ENCODE assay signal across 23 cellular contexts in the genomic region with DNA sequence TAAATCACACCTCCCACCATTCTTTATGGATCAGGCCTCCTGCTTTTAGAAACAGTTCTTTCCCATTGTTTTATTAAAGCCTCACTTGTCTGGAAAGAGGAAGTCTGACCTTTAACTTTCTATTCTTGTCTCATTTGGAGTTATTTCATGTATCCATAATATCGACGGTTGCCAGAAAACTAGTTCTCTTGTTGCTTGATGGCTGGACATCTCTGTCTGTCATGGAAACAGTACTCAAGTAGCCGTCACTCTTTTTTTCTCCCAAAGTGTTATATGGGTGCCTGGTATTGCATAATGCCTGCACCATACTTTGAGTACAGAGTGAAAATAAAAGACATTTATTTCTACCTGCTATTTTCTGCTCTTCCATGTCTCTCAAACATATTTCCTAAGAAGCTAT.
"Had no signal": no experiment of that assay in that cellular context is flagged by ENCODE, and none has a peak within 500 bp of the region (broad histone marks: within the 10 kb centered on the region; RNA-seq: fewer than 3 reads in every experiment).

No MANE protein-coding gene starts in this region.

- H3K27ac ChIP-seq: HL-60, SJCRH30 had no signal

- DNase-seq: KBM-7, MV-4-11, NCI-H1048, NCI-H1105, NCI-H1417, NCI-H1436 treated with DMSO at 0.1 percent for 48 hours, NCI-H1694, NCI-H187 treated with DMSO at 0.1 percent for 48 hours, NCI-H2081, NCI-H2107, NCI-H2227 treated with DMSO at 0.1 percent for 48 hours, NCI-H446, NCI-H510A, NCI-H524 treated with DMSO at 0.1 percent for 48 hours, NCI-H69, NCI-H774, PC-3, SHP77 treated with DMSO at 0.1 percent for 48 hours, SJCRH30 had no signal

- H3K27me3 ChIP-seq: SJCRH30 had no signal

- H3K9me3 ChIP-seq: SJCRH30 had no signal

- FAIRE-seq: HTR-8/SVneo had no signal

- H3K36me3 ChIP-seq: SJCRH30 had no signal

- ATAC-seq: Panc1, PC-3, Right ventricle myocardium inferior had no signal

- H3K4me3 ChIP-seq: SJCRH30 had no signal
